In the genomic region with DNA sequence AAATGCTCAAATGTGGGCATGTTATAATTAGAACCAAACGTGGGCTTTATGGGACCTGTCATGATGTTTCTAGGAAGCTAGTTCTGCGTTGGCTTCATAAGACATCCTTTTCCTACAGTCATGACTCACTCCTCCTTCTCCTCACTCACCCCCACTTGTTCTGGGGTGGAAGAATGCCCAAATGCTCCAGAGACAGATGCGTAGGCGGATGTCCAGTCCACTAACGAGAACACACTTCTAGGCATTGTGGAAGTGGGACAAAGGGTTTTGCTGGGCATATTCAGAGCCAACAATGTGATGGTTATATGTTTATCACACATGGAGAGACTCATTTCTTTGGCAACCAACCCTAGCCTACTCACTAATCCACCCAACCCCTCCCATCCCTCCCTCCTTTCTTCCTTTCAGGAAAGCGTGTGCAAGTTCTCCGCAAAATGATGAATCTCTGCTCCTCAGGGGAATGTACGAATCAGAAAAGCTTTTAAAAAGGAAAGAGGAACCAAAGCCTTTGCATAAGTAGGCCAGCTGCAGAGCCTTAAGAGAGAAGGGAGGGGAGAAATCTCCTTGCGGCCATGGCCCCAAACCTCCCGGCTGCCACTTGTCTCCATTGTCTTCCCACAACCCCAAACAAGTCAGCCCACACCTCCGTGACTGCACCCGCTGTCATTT, we compare ENCODE assay signal across 8 cellular contexts.
DNase-seq lines count a peak whose midpoint lies in the region; ATAC-seq, FAIRE-seq and TF ChIP-seq lines count a peak whose summit lies in the region.

No MANE protein-coding gene starts in this region.

- no peak for TF ChIP-seq CTCF in ascending aorta (IDR thresholded peaks at IDR 0.05)
- no peak for TF ChIP-seq CTCF in Calu3 (IDR thresholded peaks at IDR 0.05; ENCODE audit: unreplicated experiment)

- peak overlapping the region; percentile 68 for H3K4me2 ChIP-seq in BLaER1

- intact Hi-C loops in ascending aorta (cut with DNase I) (loop anchor here (2.0 to 5.0 kb wide), 2 partner anchors 57 to 123 kb away; a partner anchor contains a TSS), Calu3 (cut with micrococcal nuclease; ENCODE audit: unreplicated experiment) (loop anchor here (10.0 kb wide), 1 partner anchor 55 kb away; no protein-coding TSS in a partner anchor)

- H4K20me1 ChIP-seq in BLaER1, result no peaks in the 10 kb centered on the region

- no peak overlapping the region for H3K27ac Mint-ChIP-seq in Calu3 (ENCODE audit: unreplicated experiment)

- H3K27me3 ChIP-seq in BLaER1, result no peaks in the 10 kb centered on the region
- H3K27me3 ChIP-seq in ascending aorta, result no peaks in the 10 kb centered on the region
- H3K27me3 ChIP-seq in small intestine (ENCODE audit: control insufficient read depth in 2 of 2, insufficient read depth in 2 of 2, low read length in 2 of 2), result peaks cover 0 to 3% of the 10 kb centered on the region in 2 donors

- ATAC-seq in GM19438 (IDR thresholded peaks at IDR 0.05; ENCODE audit: low read depth, unreplicated experiment) (peak; percentile 87), HG03457 (IDR thresholded peaks at IDR 0.05; ENCODE audit: unreplicated experiment) (no peak)

- H3K4me3 Mint-ChIP-seq in Calu3 (ENCODE audit: low read depth, unreplicated experiment), result no peak overlapping the region

- no peaks in the 10 kb centered on the region for H3K27me3 Mint-ChIP-seq in Calu3 (ENCODE audit: unreplicated experiment)

- H3K4me3 ChIP-seq in BLaER1, result no peak overlapping the region
- H3K4me3 ChIP-seq in ascending aorta, result peak overlapping the region; percentile 21 to 45
- no peak overlapping the region for H3K4me3 ChIP-seq in small intestine (ENCODE audit: low read depth in 1 of 2, low read length in 2 of 2)

- no peaks in the 10 kb centered on the region for H3K9me3 ChIP-seq in BLaER1
- no peaks in the 10 kb centered on the region for H3K9me3 ChIP-seq in ascending aorta
- H3K9me3 ChIP-seq in small intestine (ENCODE audit: control insufficient read depth, low read depth), result no peaks in the 10 kb centered on the region

- peak overlapping the region; percentile 4; the same call in 1 of the 2 replicates for H3K9ac ChIP-seq in BLaER1

- DNase-seq in HK-2 (ENCODE audit: unreplicated experiment) (peak; percentile 27), ascending aorta (ENCODE audit: low spot score in 2 of 2) (peak; percentile 65 to 93), hepatic stellate cell (ENCODE audit: low spot score) (peak; percentile 46), small intestine (peak; percentile 16), Calu3 (no peak)

- no peaks in the 10 kb centered on the region for H3K9me3 Mint-ChIP-seq in Calu3 (ENCODE audit: low read depth, unreplicated experiment)

- H3K4me1 ChIP-seq in BLaER1, result peaks cover 36% of the 10 kb centered on the region
- peaks cover 0 to 5% of the 10 kb centered on the region in 2 donors for H3K4me1 ChIP-seq in ascending aorta
- peaks cover 4 to 9% of the 10 kb centered on the region in 2 donors for H3K4me1 ChIP-seq in small intestine (ENCODE audit: control insufficient read depth in 2 of 2, insufficient read depth in 1 of 2, low read depth in 1 of 2, low read length in 1 of 2)

- H3K4me1 Mint-ChIP-seq in Calu3 (ENCODE audit: low read depth, unreplicated experiment), result no peaks in the 10 kb centered on the region

- WGBS in small intestine, 3 donors, result 32 to 62% (median 58%) methylated on average over 12 of the region's 12 CpGs

- peak overlapping the region; percentile 18; the same call in 1 of the 2 replicates for H3K27ac ChIP-seq in BLaER1
- H3K27ac ChIP-seq in ascending aorta, result peak overlapping the region; percentile 63 to 65
- peak overlapping the region in 1 of 2 donors; percentile 89 for H3K27ac ChIP-seq in small intestine (ENCODE audit: low read depth in 1 of 2, low read length in 1 of 2)

- CTCF ChIA-PET in Calu3 (lab: Charles Lee), result no interaction called here

- FAIRE-seq in small intestine (lab: Jason Lieb, UNC), result no peak

- H3K36me3 Mint-ChIP-seq in Calu3 (ENCODE audit: insufficient read depth, unreplicated experiment), result no peaks in the 10 kb centered on the region

- no TSS peak for BruUV-seq in Calu3 (replicated peaks; lab: Mats Ljungman, UMichigan)

- H3K36me3 ChIP-seq in BLaER1 (no peaks in the 10 kb centered on the region), ascending aorta (no peaks in the 10 kb centered on the region), small intestine (ENCODE audit: control insufficient read depth in 2 of 2, insufficient read depth in 2 of 2, low read length in 2 of 2) (no peaks in the 10 kb centered on the region)

Comparison
In these comparisons a context has a peak if more than half of its experiments do, and no peak if none do; other contexts are left out.
1. H3K4me3 ChIP-seq: peak in ascending aorta (2 of 2); none in BLaER1 (single experiment) and small intestine (0 of 2).